8 cellular contexts compared by ENCODE assay signal in genomic region chr17:37643118-37643766, GRCh38. TPM values are rescaled to one million over a fixed set of nuclear protein-coding genes. Genes with fewer than 3 reads are reported as not detected.
DNase-seq lines count a peak whose midpoint lies in the region; ATAC-seq and TF ChIP-seq lines count a peak whose summit lies in the region.

Gene DDX52, minus strand, starts transcription at chr17:37643446. Its CDS starts 26 bp downstream, at chr17:37643420.

- no peak within 1 kb of the TSS for H2AK5ac ChIP-seq in trophoblast cell (ENCODE audit: low read length)

- peak within 1 kb of the TSS; percentile 81 for H3K14ac ChIP-seq in trophoblast cell (ENCODE audit: low read length)

- H3K4me3 ChIP-seq in adipocyte (ENCODE audit: low read length), result peak within 1 kb of the TSS; percentile 94
- peak within 1 kb of the TSS; percentile 68 to 97 (median 78) for H3K4me3 ChIP-seq in heart left ventricle
- peak within 1 kb of the TSS; percentile 88 for H3K4me3 ChIP-seq in trophoblast cell (ENCODE audit: low read depth, low read length)
- peak within 1 kb of the TSS; percentile 72 to 84 for H3K4me3 ChIP-seq in tibial artery

- H3K4me1 ChIP-seq in adipocyte (ENCODE audit: control insufficient read depth, insufficient read depth, low read length), result peaks cover 17% of the 10 kb centered on the region
- peaks cover 0 to 39% (median 22%) of the 10 kb centered on the region in 12 donors for H3K4me1 ChIP-seq in heart left ventricle
- H3K4me1 ChIP-seq in trophoblast cell (ENCODE audit: control insufficient read depth in 1 of 2, insufficient read depth in 2 of 2, low read length in 2 of 2), result no peaks in the 10 kb centered on the region
- H3K4me1 ChIP-seq in tibial artery, result peaks cover 0 to 43% (median 15%) of the 10 kb centered on the region in 4 donors

- H3K79me1 ChIP-seq in trophoblast cell (ENCODE audit: low read length), result peaks cover 4% of the 10 kb centered on the region

- H3K79me2 ChIP-seq in trophoblast cell (ENCODE audit: control insufficient read depth, insufficient read depth, low read length, poor library complexity), result peaks cover 3% of the 10 kb centered on the region

- no peak within 1 kb of the TSS for H2BK12ac ChIP-seq in trophoblast cell (ENCODE audit: low read length)

- H3K27ac Mint-ChIP-seq in T-cell, result peak within 1 kb of the TSS; percentile 89 to 90

- DNase-seq in GM04503 (ENCODE audit: low read depth) (peak; percentile 57), NCI-H146 treated with DMSO at 0.1 percent for 48 hours (lab: John Stamatoyannopoulos, UW; ENCODE audit: unreplicated experiment) (peak; percentile 86), T-cell (peak; percentile 74 to 91 (median 85)), adipocyte (ENCODE audit: low read depth) (peak; percentile 98), heart left ventricle (peak; percentile 90 to 97 (median 94)), trophoblast cell (peak; percentile 95 to 97), tibial artery (peak; percentile 94 to 95)

- peaks cover 27 to 31% of the 10 kb centered on the region in 2 donors for H3K27me3 Mint-ChIP-seq in T-cell

- no peaks in the 10 kb centered on the region for H3K9me3 Mint-ChIP-seq in T-cell

- H3K23ac ChIP-seq in trophoblast cell (ENCODE audit: low read length), result no peak within 1 kb of the TSS

- H3K9me3 ChIP-seq in adipocyte (ENCODE audit: control insufficient read depth, low read length), result no peaks in the 10 kb centered on the region
- H3K9me3 ChIP-seq in heart left ventricle, result no peaks in the 10 kb centered on the region
- H3K9me3 ChIP-seq in trophoblast cell (ENCODE audit: insufficient read depth, low read depth, low read length), result no peaks in the 10 kb centered on the region
- H3K9me3 ChIP-seq in tibial artery, result no peaks in the 10 kb centered on the region

- peak within 1 kb of the TSS; percentile 95 to 97 (median 96) for H3K4me3 Mint-ChIP-seq in T-cell

- H4K8ac ChIP-seq in trophoblast cell (ENCODE audit: low read depth, low read length), result peak within 1 kb of the TSS; percentile 87

- 1 to 2% (median 1%) methylated on average over 43 of the region's 43 CpGs for WGBS in heart left ventricle, 4 donors
- no CpG with 5 or more reads among the region's 43 CpGs for WGBS in trophoblast cell (ENCODE audit: extremely low coverage, insufficient coverage, insufficient read length)

- peaks cover 21% of the 10 kb centered on the region for H3K36me3 Mint-ChIP-seq in T-cell

- H3K9ac ChIP-seq in adipocyte (ENCODE audit: low read length), result peak within 1 kb of the TSS; percentile 96
- peak within 1 kb of the TSS; percentile 91 for H3K9ac ChIP-seq in trophoblast cell (ENCODE audit: low read length)

- H4K12ac ChIP-seq in trophoblast cell (ENCODE audit: low read depth, low read length), result peak within 1 kb of the TSS; percentile 79

- TF ChIP-seq POLR2A in heart left ventricle (IDR thresholded peaks at IDR 0.05), result peak in 1 of 2 donors; percentile 55

- POLR2A ChIA-PET in T-cell (lab: Charles Lee), result no interaction called here

- H2BK5ac ChIP-seq in trophoblast cell (ENCODE audit: low read depth, low read length, poor library complexity), result peak within 1 kb of the TSS; percentile 61

- intact Hi-C loops in heart left ventricle (cut with DNase I) (loop anchor here in 1 of 10 donors (10.0 kb wide), 1 partner anchor 182 kb away; no protein-coding TSS in a partner anchor), tibial artery (cut with DNase I; ENCODE audit: low total_unique reads) (no loop called here)

- peak within 1 kb of the TSS; percentile 92 for H2AFZ ChIP-seq in trophoblast cell (ENCODE audit: insufficient read depth, low read length, poor library complexity)

- ATAC-seq in HG02678 (IDR thresholded peaks at IDR 0.05; ENCODE audit: unreplicated experiment) (peak; percentile 92), T-cell (replicated peaks in 1 of 4) (peak; percentile 99), heart left ventricle (peak; percentile 95 to 100 (median 99))

- CTCF ChIA-PET in T-cell (lab: Charles Lee), result no interaction called here

- H3K36me3 ChIP-seq in adipocyte (ENCODE audit: control insufficient read depth, insufficient read depth, low read length, severe bottlenecking), result peaks cover 10% of the 10 kb centered on the region
- H3K36me3 ChIP-seq in heart left ventricle, result peaks cover 0 to 36% (median 29%) of the 10 kb centered on the region in 9 donors
- peaks cover 8 to 12% of the 10 kb centered on the region in 2 experiments for H3K36me3 ChIP-seq in trophoblast cell (ENCODE audit: control insufficient read depth in 1 of 2, insufficient read depth in 2 of 2, low read length in 2 of 2)
- peaks cover 0 to 20% (median 13%) of the 10 kb centered on the region in 3 donors for H3K36me3 ChIP-seq in tibial artery

- peak in 8 of 12 donors; percentile 7 to 47 (median 18) for TF ChIP-seq CTCF in heart left ventricle (IDR thresholded peaks at IDR 0.05)
- TF ChIP-seq CTCF in tibial artery (IDR thresholded peaks at IDR 0.05), result no peak

- peak within 1 kb of the TSS; percentile 81 for H4K91ac ChIP-seq in trophoblast cell (ENCODE audit: low read depth, low read length)

- H3K4me2 ChIP-seq in trophoblast cell (ENCODE audit: low read length), result peak within 1 kb of the TSS; percentile 95

- H3K27ac ChIP-seq in heart left ventricle (peak within 1 kb of the TSS; percentile 27 to 94 (median 86)), trophoblast cell (ENCODE audit: low read depth, low read length) (no peak within 1 kb of the TSS), tibial artery (peak within 1 kb of the TSS; percentile 86 to 87)

- H3K4me1 Mint-ChIP-seq in T-cell, result peaks cover 43 to 45% (median 43%) of the 10 kb centered on the region in 3 donors

- H3K4ac ChIP-seq in trophoblast cell (ENCODE audit: low read depth, low read length), result peak within 1 kb of the TSS; percentile 83

- H3K27me3 ChIP-seq in adipocyte (replicated peaks; ENCODE audit: control insufficient read depth, insufficient read depth, low read length), result peaks cover 12% of the 10 kb centered on the region
- H3K27me3 ChIP-seq in heart left ventricle, result peaks cover 0 to 15% (median 0%) of the 10 kb centered on the region in 9 donors
- H3K27me3 ChIP-seq in trophoblast cell (ENCODE audit: insufficient read depth, low read length), result peaks cover 4% of the 10 kb centered on the region
- H3K27me3 ChIP-seq in tibial artery, result peaks cover 0 to 6% of the 10 kb centered on the region in 2 donors

- peak within 1 kb of the TSS; percentile 74 for H3K18ac ChIP-seq in trophoblast cell (ENCODE audit: low read length)

- H2BK120ac ChIP-seq in trophoblast cell (ENCODE audit: insufficient read depth, low read length, poor library complexity), result peak within 1 kb of the TSS; percentile 84

RNA-seq across cellular contexts. Expression of gene DDX52, which starts in this region (rescaled TPM):
- total RNA-seq in T-cell, result 10 to 100 TPM; 21.6 to 34.0 (median 25.7) TPM
- total RNA-seq in heart left ventricle, result 10 to 100 TPM in 7 of 9 donors, 1 to 10 TPM in 2; 8.9 to 20.9 (median 14.3) TPM
- polyA plus RNA-seq in heart left ventricle, result 10 to 100 TPM in 1 of 2 donors, 1 to 10 TPM in 1; 6.7 to 13.9 TPM
- 25.0 and 26.4 TPM in 2 replicates for polyA plus RNA-seq in trophoblast cell (2013)

Comparison
In these comparisons a context has a peak if more than half of its experiments do, and no peak if none do; other contexts are left out.
1. CTCF ChIP-seq: peak in heart left ventricle (8 of 12); none in tibial artery (0 of 2).
2. Peak in every context shown above with its lines, with median percentiles within 50 percentile points of each other: DNase-seq, ATAC-seq and H3K4me3 ChIP-seq.